1 cellular context compared by ENCODE assay signal in genomic region chr6:161044335-161044734, GRCh38.
TF ChIP-seq lines count a peak whose summit lies in the region.

No MANE protein-coding gene starts in this region.

TF ChIP-seq in WTC11, 78 proteins besides CTCF, POLR2A, EP300 and RAD21 (continued from another document):
- TF ChIP-seq ARID4B (CRISPR knock-in tag; IDR thresholded peaks at IDR 0.05; ENCODE audit: borderline replicate concordance) (no peak), TP53 (CRISPR knock-in tag; IDR thresholded peaks at IDR 0.05) (no peak), ZNF532 (CRISPR knock-in tag; IDR thresholded peaks at IDR 0.05; ENCODE audit: borderline replicate concordance) (no peak), HMGA2 (CRISPR knock-in tag; IDR thresholded peaks at IDR 0.05) (no peak), MXD4 (CRISPR knock-in tag; IDR thresholded peaks at IDR 0.05; ENCODE audit: borderline replicate concordance) (no peak), TEAD1 (CRISPR knock-in tag; IDR thresholded peaks at IDR 0.05) (no peak), CREB1 (CRISPR knock-in tag; IDR thresholded peaks at IDR 0.05) (no peak), USF1 (CRISPR knock-in tag; IDR thresholded peaks at IDR 0.05) (no peak), NR2C2 (CRISPR knock-in tag; IDR thresholded peaks at IDR 0.05) (no peak), ZNF263 (CRISPR knock-in tag; IDR thresholded peaks at IDR 0.05; ENCODE audit: low read depth) (no peak), ZNF317 (CRISPR knock-in tag; IDR thresholded peaks at IDR 0.05; ENCODE audit: borderline replicate concordance, low read depth) (no peak)
- TF ChIP-seq, protein P1, sequence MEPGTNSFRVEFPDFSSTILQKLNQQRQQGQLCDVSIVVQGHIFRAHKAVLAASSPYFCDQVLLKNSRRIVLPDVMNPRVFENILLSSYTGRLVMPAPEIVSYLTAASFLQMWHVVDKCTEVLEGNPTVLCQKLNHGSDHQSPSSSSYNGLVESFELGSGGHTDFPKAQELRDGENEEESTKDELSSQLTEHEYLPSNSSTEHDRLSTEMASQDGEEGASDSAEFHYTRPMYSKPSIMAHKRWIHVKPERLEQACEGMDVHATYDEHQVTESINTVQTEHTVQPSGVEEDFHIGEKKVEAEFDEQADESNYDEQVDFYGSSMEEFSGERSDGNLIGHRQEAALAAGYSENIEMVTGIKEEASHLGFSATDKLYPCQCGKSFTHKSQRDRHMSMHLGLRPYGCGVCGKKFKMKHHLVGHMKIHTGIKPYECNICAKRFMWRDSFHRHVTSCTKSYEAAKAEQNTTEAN (CRISPR knock-in tag; IDR thresholded peaks at IDR 0.05), result no peak
- TF ChIP-seq, protein P2, sequence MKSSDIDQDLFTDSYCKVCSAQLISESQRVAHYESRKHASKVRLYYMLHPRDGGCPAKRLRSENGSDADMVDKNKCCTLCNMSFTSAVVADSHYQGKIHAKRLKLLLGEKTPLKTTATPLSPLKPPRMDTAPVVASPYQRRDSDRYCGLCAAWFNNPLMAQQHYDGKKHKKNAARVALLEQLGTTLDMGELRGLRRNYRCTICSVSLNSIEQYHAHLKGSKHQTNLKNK (CRISPR knock-in tag; IDR thresholded peaks at IDR 0.05), result no peak
